1 cellular context compared by ENCODE assay signal in the genomic region with DNA sequence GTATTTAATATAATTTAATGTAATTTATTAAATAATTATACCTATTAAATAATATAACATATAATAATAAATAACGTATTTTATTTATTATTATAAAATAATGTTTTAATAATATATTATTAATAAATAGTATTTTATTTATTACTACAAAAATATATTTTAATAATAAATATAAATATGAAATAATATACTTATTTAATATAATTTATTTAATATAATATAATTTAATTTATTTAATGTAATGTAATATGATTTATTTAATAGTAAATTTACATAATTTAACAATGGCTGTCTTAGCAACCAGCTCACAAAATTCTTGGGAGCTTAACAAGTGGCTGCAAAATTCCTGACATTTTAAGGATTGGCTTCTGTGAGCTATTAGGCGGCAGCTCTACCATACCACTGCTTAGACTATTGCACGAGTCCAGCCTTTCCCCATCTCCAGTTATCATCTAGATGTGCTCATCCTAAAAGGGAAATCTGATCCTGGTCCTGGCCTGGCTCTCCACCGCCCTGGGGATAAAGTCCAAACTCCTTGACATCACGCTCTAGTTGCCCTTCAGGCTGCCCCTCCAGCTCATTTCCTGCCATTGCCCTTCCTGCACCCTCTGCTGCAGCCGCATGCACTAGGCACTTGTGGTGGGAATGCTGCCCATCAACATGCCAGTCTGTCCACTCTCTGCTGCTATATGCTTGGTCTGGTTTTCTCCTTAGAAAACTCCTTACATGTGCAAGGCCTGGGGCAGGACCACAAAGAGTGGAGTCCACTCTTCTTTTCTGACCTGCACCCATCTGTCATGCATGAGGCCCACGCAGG.
A peak's percentile ranks its signal among the peaks of the same experiment; 100 is the strongest.
TF ChIP-seq lines count a peak whose summit lies in the region.

No MANE protein-coding gene starts in this region.

TF ChIP-seq in WTC11, 78 proteins besides CTCF, POLR2A, EP300 and RAD21 (continued from another document):
- TF ChIP-seq, protein P1, sequence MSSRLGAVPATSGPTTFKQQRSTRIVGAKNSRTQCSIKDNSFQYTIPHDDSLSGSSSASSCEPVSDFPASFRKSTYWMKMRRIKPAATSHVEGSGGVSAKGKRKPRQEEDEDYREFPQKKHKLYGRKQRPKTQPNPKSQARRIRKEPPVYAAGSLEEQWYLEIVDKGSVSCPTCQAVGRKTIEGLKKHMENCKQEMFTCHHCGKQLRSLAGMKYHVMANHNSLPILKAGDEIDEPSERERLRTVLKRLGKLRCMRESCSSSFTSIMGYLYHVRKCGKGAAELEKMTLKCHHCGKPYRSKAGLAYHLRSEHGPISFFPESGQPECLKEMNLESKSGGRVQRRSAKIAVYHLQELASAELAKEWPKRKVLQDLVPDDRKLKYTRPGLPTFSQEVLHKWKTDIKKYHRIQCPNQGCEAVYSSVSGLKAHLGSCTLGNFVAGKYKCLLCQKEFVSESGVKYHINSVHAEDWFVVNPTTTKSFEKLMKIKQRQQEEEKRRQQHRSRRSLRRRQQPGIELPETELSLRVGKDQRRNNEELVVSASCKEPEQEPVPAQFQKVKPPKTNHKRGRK (CRISPR knock-in tag; IDR thresholded peaks at IDR 0.05; ENCODE audit: borderline replicate concordance): 0 out of 2 replicates have a peak, but pooled peaks have one; percentile 33
- TF ChIP-seq MYBL2 (CRISPR knock-in tag; IDR thresholded peaks at IDR 0.05) (no peak), TCF7 (CRISPR knock-in tag; IDR thresholded peaks at IDR 0.05; ENCODE audit: low read depth) (no peak), FOXP1 (CRISPR knock-in tag; IDR thresholded peaks at IDR 0.05; ENCODE audit: borderline replicate concordance) (0 out of 2 replicates have a peak, but pooled peaks have one; percentile 39), KAT7 (CRISPR knock-in tag; IDR thresholded peaks at IDR 0.05; ENCODE audit: borderline replicate concordance) (no peak)
